Comparison of ENCODE assay signal across 8 cellular contexts in the genomic region with DNA sequence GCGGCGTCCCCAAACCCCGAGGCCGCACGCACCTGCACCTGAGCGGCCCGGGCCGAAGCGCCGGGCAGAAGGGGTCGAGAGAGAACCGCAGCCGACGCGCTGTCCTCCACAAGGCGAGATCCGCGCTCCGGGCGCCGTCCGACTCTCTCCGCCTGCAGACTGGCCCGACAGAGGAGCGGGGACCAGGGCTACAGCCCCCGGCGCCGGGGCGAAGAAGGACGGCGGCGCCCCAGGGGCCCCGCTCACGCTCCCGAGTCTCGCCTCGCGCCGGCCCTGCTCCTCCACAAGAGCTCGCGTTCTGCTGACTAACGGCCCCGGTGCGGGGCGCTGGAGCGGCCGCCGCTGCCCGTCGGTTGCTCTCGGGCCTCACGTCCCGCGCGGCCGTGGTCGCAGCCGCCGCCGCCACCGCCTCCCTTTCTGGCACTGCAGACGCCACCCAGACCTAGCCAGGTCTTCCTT. TPM values are rescaled to one million over a fixed set of nuclear protein-coding genes. Genes with fewer than 3 reads are reported as not detected.
DNase-seq lines count a peak whose midpoint lies in the region; ATAC-seq lines count a peak whose summit lies in the region.

No MANE protein-coding gene starts in this region.

- under 1% methylated on average over 62 of the region's 62 CpGs for WGBS in right cardiac atrium

- H3K4me3 Mint-ChIP-seq in activated CD8-positive, alpha-beta T cell treated with anti-CD3 and anti-CD28 coated beads, Interleukin-2, amount 10 ng/mL, durations not matched to agents 7 days and 5 days: peak overlapping the region; percentile 100

- H3K27ac ChIP-seq in right cardiac atrium (ENCODE audit: low read length): peak overlapping the region; percentile 84

- H3K27me3 ChIP-seq in right cardiac atrium (ENCODE audit: control insufficient read depth, insufficient read depth): no peaks in the 10 kb centered on the region

- CTCF ChIA-PET in activated CD8-positive, alpha-beta T cell treated with anti-CD3 and anti-CD28 coated beads, Interleukin-2, amount 10 ng/mL, durations not matched to agents 7 days and 5 days (lab: Charles Lee): interaction anchor here (0.9 to 2.3 kb wide), 16 partner anchors 9 to 144 kb away, joined by 3 to 14 read pairs (median 6); no protein-coding TSS in a partner anchor

- H3K27me3 Mint-ChIP-seq in activated CD8-positive, alpha-beta T cell treated with anti-CD3 and anti-CD28 coated beads, Interleukin-2, amount 10 ng/mL, durations not matched to agents 7 days and 5 days (ENCODE audit: low read depth): no peaks in the 10 kb centered on the region

- DNase-seq in AG20443 (ENCODE audit: low spot score) (peak; percentile 63), GM19238 (ENCODE audit: insufficient read length, low spot score) (peak; percentile 19), right cardiac atrium (no peak), NCI-H345 treated with DMSO at 0.1 percent for 48 hours (lab: John Stamatoyannopoulos, UW; ENCODE audit: unreplicated experiment) (no peak)
- DNase-seq in activated CD8-positive, alpha-beta T cell treated with anti-CD3 and anti-CD28 coated beads, Interleukin-2, amount 10 ng/mL, durations not matched to agents 7 days and 5 days: no peak
- DNase-seq in stimulated activated CD8-positive, alpha-beta memory T cell treated with anti-CD3 and anti-CD28 coated beads, Interleukin-7, amount 100 ng/mL, for 24 hours (ENCODE audit: low read depth): peak; percentile 4
- no peak for DNase-seq in stimulated activated CD4-positive, alpha-beta T cell treated with anti-CD3 and anti-CD28 coated beads, Interleukin-4, amount 100 ng/mL, for 1 hour

- no peaks in the 10 kb centered on the region for H3K9me3 ChIP-seq in right cardiac atrium (ENCODE audit: control insufficient read depth, low read length)

- no peaks in the 10 kb centered on the region for H3K9me3 Mint-ChIP-seq in activated CD8-positive, alpha-beta T cell treated with anti-CD3 and anti-CD28 coated beads, Interleukin-2, amount 10 ng/mL, durations not matched to agents 7 days and 5 days (ENCODE audit: insufficient read depth)

- peak; percentile 19 for ATAC-seq in HG03175 (IDR thresholded peaks at IDR 0.05; ENCODE audit: unreplicated experiment)
- ATAC-seq in activated CD8-positive, alpha-beta T cell treated with anti-CD3 and anti-CD28 coated beads, Interleukin-2, amount 10 ng/mL, durations not matched to agents 7 days and 5 days: peak; percentile 12
- ATAC-seq in right cardiac atrium: peak; percentile 29 to 43

- peak overlapping the region; percentile 100 for H3K27ac Mint-ChIP-seq in activated CD8-positive, alpha-beta T cell treated with anti-CD3 and anti-CD28 coated beads, Interleukin-2, amount 10 ng/mL, durations not matched to agents 7 days and 5 days

- peaks cover 3% of the 10 kb centered on the region for H3K4me1 ChIP-seq in right cardiac atrium (ENCODE audit: control insufficient read depth, insufficient read depth, low read length)

- peaks cover 28% of the 10 kb centered on the region for H3K36me3 Mint-ChIP-seq in activated CD8-positive, alpha-beta T cell treated with anti-CD3 and anti-CD28 coated beads, Interleukin-2, amount 10 ng/mL, durations not matched to agents 7 days and 5 days (ENCODE audit: low read depth)

- intact Hi-C loops in right cardiac atrium (cut with DNase I): no loop called here

- POLR2A ChIA-PET in activated CD8-positive, alpha-beta T cell treated with anti-CD3 and anti-CD28 coated beads, Interleukin-2, amount 10 ng/mL, durations not matched to agents 7 days and 5 days (lab: Charles Lee): interaction anchor here (0.6 to 3.8 kb wide), 18 partner anchors 8 to 143 kb away, joined by 3 to 67 read pairs (median 4); no protein-coding TSS in a partner anchor

- H3K4me1 Mint-ChIP-seq in activated CD8-positive, alpha-beta T cell treated with anti-CD3 and anti-CD28 coated beads, Interleukin-2, amount 10 ng/mL, durations not matched to agents 7 days and 5 days (ENCODE audit: low read depth): peaks cover 58% of the 10 kb centered on the region

- peak overlapping the region; percentile 89 for H3K4me3 ChIP-seq in right cardiac atrium (ENCODE audit: low read length)

RNA-seq across cellular contexts. Expression of a gene that starts 0.4 kb away (rescaled TPM):
- 10 to 100 TPM; 27.2 to 28.3 TPM for total RNA-seq in activated CD8-positive, alpha-beta T cell treated with anti-CD3 and anti-CD28 coated beads, Interleukin-2, amount 10 ng/mL, durations not matched to agents 7 days and 5 days
- total RNA-seq in right cardiac atrium: 10 to 100 TPM in 3 of 4 donors, 1 to 10 TPM in 1; 8.4 to 11.4 (median 10.6) TPM
- 4.8 TPM for polyA plus RNA-seq in right cardiac atrium

RNA-seq across cellular contexts. Expression of a gene that starts 0.8 kb away (rescaled TPM):
- 10 to 100 TPM; 11.1 to 12.0 TPM for total RNA-seq in activated CD8-positive, alpha-beta T cell treated with anti-CD3 and anti-CD28 coated beads, Interleukin-2, amount 10 ng/mL, durations not matched to agents 7 days and 5 days
- 1 to 10 TPM; 6.3 to 8.3 (median 6.8) TPM for total RNA-seq in right cardiac atrium
- 7.6 TPM for polyA plus RNA-seq in right cardiac atrium

Comparison
In these comparisons a context has a peak if more than half of its experiments do, and no peak if none do; other contexts are left out.
1. DNase-seq: peak in AG20443 (single experiment), GM19238 (single experiment) and stimulated activated CD8-positive, alpha-beta memory T cell treated with anti-CD3 and anti-CD28 coated beads, Interleukin-7, amount 100 ng/mL, for 24 hours (single experiment); none in activated CD8-positive, alpha-beta T cell treated with anti-CD3 and anti-CD28 coated beads, Interleukin-2, amount 10 ng/mL, durations not matched to agents 7 days and 5 days (single experiment), right cardiac atrium (0 of 3), stimulated activated CD4-positive, alpha-beta T cell treated with anti-CD3 and anti-CD28 coated beads, Interleukin-4, amount 100 ng/mL, for 1 hour (single experiment) and NCI-H345 treated with DMSO at 0.1 percent for 48 hours (single experiment).
2. Peak in every context shown above with its lines, with median percentiles within 50 percentile points of each other: ATAC-seq.